In the genomic region with DNA sequence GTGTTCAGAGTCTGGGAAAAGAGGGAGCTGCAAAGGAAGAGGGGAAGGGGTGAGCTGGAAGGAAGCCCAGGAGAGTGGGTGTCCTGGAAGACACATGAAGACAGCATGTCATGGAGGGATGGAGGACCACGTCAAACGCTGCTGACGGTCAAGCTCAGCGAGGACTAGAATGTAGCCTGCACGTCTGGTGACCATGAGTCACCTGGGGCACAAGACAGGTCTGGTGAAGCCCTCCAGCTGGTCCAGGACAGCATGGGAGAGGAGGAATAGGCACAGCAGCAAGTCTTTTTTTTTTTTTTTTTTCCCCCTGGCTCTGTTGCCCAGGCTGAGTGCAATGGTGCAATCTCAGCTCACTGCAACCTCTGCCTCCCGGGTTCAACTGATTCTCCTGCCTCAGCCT, we compare ENCODE assay signal across 25 cellular contexts. TPM values are rescaled to one million over a fixed set of nuclear protein-coding genes. Genes with fewer than 3 reads are reported as not detected.
DNase-seq lines count a peak whose midpoint lies in the region; ATAC-seq and TF ChIP-seq lines count a peak whose summit lies in the region.
"Had no signal": no experiment of that assay in that cellular context is flagged by ENCODE, and none has a peak within 500 bp of the region (broad histone marks: within the 10 kb centered on the region; RNA-seq: fewer than 3 reads in every experiment).

No MANE protein-coding gene starts in this region.

- peaks cover 3 to 33% (median 22%) of the 10 kb centered on the region in 6 donors for H3K4me1 ChIP-seq in spleen
- H3K4me1 ChIP-seq: Caco-2 had no signal

- ATAC-seq in HG02571 (IDR thresholded peaks at IDR 0.05; ENCODE audit: unreplicated experiment): no peak
- no peak for ATAC-seq in GM18520 (IDR thresholded peaks at IDR 0.05; ENCODE audit: unreplicated experiment)
- ATAC-seq: HCT116 had no signal

- H3K4me3 ChIP-seq in choroid plexus epithelial cell (ENCODE audit: low read depth, low read length) (no peak overlapping the region), spleen (no peak overlapping the region)
- H3K4me3 ChIP-seq: adrenal gland, dorsolateral prefrontal cortex, testis had no signal

- intact Hi-C loops in spleen (cut with DNase I; ENCODE audit: low total_unique reads): no loop called here

- H3K27ac ChIP-seq in spleen: no peak overlapping the region
- H3K27ac ChIP-seq: adrenal gland, dorsolateral prefrontal cortex, epithelial cell of prostate, KMS-11, neutrophil, testis had no signal

- H3K9me3 ChIP-seq in spleen: no peaks in the 10 kb centered on the region
- H3K9me3 ChIP-seq: adrenal gland, Caco-2, neutrophil, testis had no signal

- no peak for TF ChIP-seq CTCF in choroid plexus epithelial cell (conservative IDR thresholded peaks at IDR 0.05; ENCODE audit: low read depth, low read length)
- TF ChIP-seq CTCF in spleen (IDR thresholded peaks at IDR 0.05 in 8 of 11, conservative IDR thresholded peaks at IDR 0.05 in 3 of 11): no peak

- peaks cover 0 to 2% (median 0%) of the 10 kb centered on the region in 6 donors for H3K36me3 ChIP-seq in spleen
- H3K36me3 ChIP-seq: adrenal gland, neutrophil had no signal

- H3K27me3 ChIP-seq in spleen (replicated peaks in 1 of 7): peaks cover 0 to 20% (median 0%) of the 10 kb centered on the region in 7 donors
- H3K27me3 ChIP-seq: adrenal gland, dorsolateral prefrontal cortex, testis had no signal

- 82 to 87% (median 84%) methylated on average over 6 of the region's 6 CpGs for WGBS in spleen, 5 donors

- DNase-seq in AG08395 (ENCODE audit: low spot score): peak; percentile 43
- DNase-seq in HCEC 1CT: peak; percentile 94
- DNase-seq in choroid plexus epithelial cell (ENCODE audit: low read depth): peak; percentile 61
- peak; percentile 24 for DNase-seq in myocyte (ENCODE audit: low read depth)
- DNase-seq in spleen: no peak
- DNase-seq in GOT3 (lab: John Stamatoyannopoulos, UW): no peak
- DNase-seq: activated CD4-positive, alpha-beta T cell treated with anti-CD3 and anti-CD28 coated beads, Interleukin-2, amount 10 ng/mL, durations not matched to agents 7 days and 5 days; activated CD8-positive, alpha-beta memory T cell treated with anti-CD3 and anti-CD28 coated beads, Interleukin-2, amount 50 U/mL, for 4 hours; activated effector memory CD4-positive, alpha-beta T cell treated with Interleukin-2 at 50 U/mL for 16 hours; adrenal gland; Caco-2; dorsolateral prefrontal cortex; NCI-H1092 treated with DMSO at 0.1 percent for 48 hours; NCI-H2081 treated with DMSO at 0.1 percent for 48 hours; NCI-H446 treated with DMSO at 0.1 percent for 48 hours; T-helper 1 cell; testis had no signal

- no peak for TF ChIP-seq POLR2A in spleen (IDR thresholded peaks at IDR 0.05)

RNA-seq across cellular contexts. Expression of a gene that starts 19.6 kb away (rescaled TPM):
- total RNA-seq in myocyte (0.11 TPM in 1 of 2 replicates, not detected in the other), spleen (1 to 10 TPM in 6 of 7 donors, under 1 TPM in 1; 0.97 to 3.4 (median 1.9) TPM)
- 2.3 TPM for polyA plus RNA-seq in myocyte (2012)
- 1 to 10 TPM in 1 of 3 donors, under 1 TPM in 2; 0.20 to 1.6 (median 0.57) TPM for polyA plus RNA-seq in spleen
- total RNA-seq: G401, pulmonary artery endothelial cell had no signal

RNA-seq across cellular contexts. Expression of a gene that starts 36.6 kb away (rescaled TPM):
- 27.6 and 29.1 TPM in 2 replicates for total RNA-seq in myocyte
- 46.4 TPM for polyA plus RNA-seq in myocyte (2012)
- total RNA-seq in spleen: 100 to 1,000 TPM in 2 of 7 donors, 10 to 100 TPM in 5; 62.6 to 158 (median 86.0) TPM
- polyA plus RNA-seq in spleen: 10 to 100 TPM; 11.9 to 33.0 (median 13.1) TPM

Comparison
In these comparisons a context has a peak if more than half of its experiments do, and no peak if none do; other contexts are left out.
1. DNase-seq: peak in AG08395 (single experiment), HCEC 1CT (single experiment), choroid plexus epithelial cell (single experiment) and myocyte (single experiment); none in spleen (single experiment) and GOT3 (single experiment).